9 cellular contexts compared by ENCODE assay signal in genomic region chr9:107213080-107213479, GRCh38.
A peak's percentile ranks its signal among the peaks of the same experiment; 100 is the strongest.
DNase-seq lines count a peak whose midpoint lies in the region; ATAC-seq and TF ChIP-seq lines count a peak whose summit lies in the region.
"Had no signal": no experiment of that assay in that cellular context is flagged by ENCODE, and none has a peak within 500 bp of the region (broad histone marks: within the 10 kb centered on the region; RNA-seq: fewer than 3 reads in every experiment).

No MANE protein-coding gene starts in this region.

- DNase-seq in HFFc6 (no peak), SK-N-SH (no peak), erythroblast (lab: John Stamatoyannopoulos, UW) (no peak), uterus (no peak), NCI-H1694 treated with DMSO at 0.1 percent for 48 hours (lab: John Stamatoyannopoulos, UW) (no peak)

- no peaks in the 10 kb centered on the region for H3K36me3 Mint-ChIP-seq in HFFc6 (ENCODE audit: low read depth)

- H3K27ac Mint-ChIP-seq in HFFc6: peak overlapping the region; percentile 92

- TF ChIP-seq RAD21 in SK-N-SH (IDR thresholded peaks at IDR 0.05; ENCODE audit: low read length): no peak

- H3K27ac ChIP-seq in SK-N-SH (ENCODE audit: low read depth in 2 of 2, low read length in 1 of 2): peak overlapping the region in 1 of 2 experiments; percentile 74; a peak in 2 of 4 replicates
- H3K27ac ChIP-seq in mesodermal cell (ENCODE audit: low read depth, low read length, severe bottlenecking): peak overlapping the region; percentile 95
- no peak overlapping the region for H3K27ac ChIP-seq in uterus
- H3K27ac ChIP-seq: parathyroid adenoma had no signal

- H3K36me3 ChIP-seq in SK-N-SH (replicated peaks in 1 of 2; ENCODE audit: control insufficient read depth in 1 of 2, insufficient read depth in 2 of 2, low read length in 1 of 2) (no peaks in the 10 kb centered on the region), mesodermal cell (ENCODE audit: control insufficient read depth, insufficient read depth, low read length) (no peaks in the 10 kb centered on the region), uterus (no peaks in the 10 kb centered on the region)

- H3K4me3 ChIP-seq in SK-N-SH (ENCODE audit: low read depth in 2 of 2, low read length in 1 of 2) (no peak overlapping the region), mesodermal cell (ENCODE audit: extremely low read depth, insufficient read depth, low read length, poor library complexity, severe bottlenecking) (no peak overlapping the region), uterus (no peak overlapping the region)

- 0 out of 2 replicates have a peak overlapping the region, but pooled peaks have one; percentile 34 for H3K4me2 ChIP-seq in SK-N-SH

- H3K9me2 ChIP-seq in SK-N-SH: no peaks in the 10 kb centered on the region

- CTCF ChIA-PET in SK-N-SH (lab: Yijun Ruan, JAX): interaction anchor here (1.0 kb wide), 1 partner anchor 16 kb away, joined by 3 read pairs; no protein-coding TSS in a partner anchor

- WGBS in SK-N-SH (ENCODE audit: low lambda C conversion rate): 94% methylated on average over 6 of the region's 6 CpGs
- 86% methylated on average over 1 of the region's 6 CpGs; no CpG with 5 or more reads in 1 of the 2 experiments for WGBS in mesodermal cell (ENCODE audit: insufficient coverage in 2 of 2), 2 experiments

- H3K4me3 Mint-ChIP-seq in HFFc6: peak overlapping the region; percentile 70; the same call in 1 of the 2 replicates

- TF ChIP-seq EP300 in SK-N-SH (IDR thresholded peaks at IDR 0.05; ENCODE audit: borderline replicate concordance in 1 of 2, low read depth in 1 of 2, low read length in 1 of 2): no peak

- H3K9me3 Mint-ChIP-seq in HFFc6: no peaks in the 10 kb centered on the region

- intact Hi-C loops in uterus (cut with DNase I; ENCODE audit: low total_unique reads): no loop called here

- no peaks in the 10 kb centered on the region for H3K27me3 ChIP-seq in SK-N-SH (ENCODE audit: insufficient read depth)
- no peaks in the 10 kb centered on the region for H3K27me3 ChIP-seq in uterus

- no peaks in the 10 kb centered on the region for H4K20me1 ChIP-seq in SK-N-SH (ENCODE audit: insufficient read depth)

- H3K9me3 ChIP-seq in SK-N-SH (no peaks in the 10 kb centered on the region), mesodermal cell (ENCODE audit: control insufficient read depth, low read length) (no peaks in the 10 kb centered on the region), uterus (no peaks in the 10 kb centered on the region)

- TF ChIP-seq CTCF in HFFc6 (IDR thresholded peaks at IDR 0.05) (no peak), SK-N-SH (IDR thresholded peaks at IDR 0.05) (no peak), uterus (IDR thresholded peaks at IDR 0.05) (no peak)

- peaks cover 44% of the 10 kb centered on the region for H3K4me1 Mint-ChIP-seq in HFFc6 (ENCODE audit: low read depth)

- H2AFZ ChIP-seq in SK-N-SH (ENCODE audit: low read depth): peak overlapping the region; percentile 66; the same call in 1 of the 2 replicates
- H2AFZ ChIP-seq: parathyroid adenoma had no signal

- no peak for TF ChIP-seq POLR2A in erythroblast (IDR thresholded peaks at IDR 0.05; ENCODE audit: low read length)
- TF ChIP-seq POLR2A in uterus (IDR thresholded peaks at IDR 0.05): no peak

- no peaks in the 10 kb centered on the region for H3K79me2 ChIP-seq in SK-N-SH (ENCODE audit: insufficient read depth)
- H3K79me2 ChIP-seq: parathyroid adenoma had no signal

- H3K9ac ChIP-seq in SK-N-SH: no peak overlapping the region
- H3K9ac ChIP-seq: parathyroid adenoma had no signal

- ATAC-seq in GM18858 (IDR thresholded peaks at IDR 0.05; ENCODE audit: unreplicated experiment): peak; percentile 25
- ATAC-seq in HG03457 (IDR thresholded peaks at IDR 0.05; ENCODE audit: unreplicated experiment): no peak

- H3K4me1 ChIP-seq in SK-N-SH (ENCODE audit: control insufficient read depth in 1 of 2, insufficient read depth in 2 of 2, low read depth in 1 of 2, low read length in 1 of 2) (peaks cover 0 to 13% of the 10 kb centered on the region in 2 experiments; a peak in 1 of 4 replicates), mesodermal cell (ENCODE audit: control insufficient read depth, insufficient read depth, low read length, poor library complexity, severe bottlenecking) (peaks cover 39% of the 10 kb centered on the region), uterus (no peaks in the 10 kb centered on the region)
- H3K4me1 ChIP-seq: parathyroid adenoma had no signal

- POLR2A ChIA-PET in SK-N-SH (lab: Yijun Ruan, JAX): no interaction called here

- no peaks in the 10 kb centered on the region; the same call in 1 of the 2 replicates for H3K27me3 Mint-ChIP-seq in HFFc6 (ENCODE audit: insufficient read depth)

- peaks cover 6% of the 10 kb centered on the region for H3F3A ChIP-seq in SK-N-SH (replicated peaks; ENCODE audit: insufficient read depth)

TF ChIP-seq in SK-N-SH, 30 proteins besides CTCF, POLR2A, EP300 and RAD21 (continues in another document):
- TF ChIP-seq PBX3 (IDR thresholded peaks at IDR 0.05): no peak
- TF ChIP-seq CHD2 (IDR thresholded peaks at IDR 0.05; ENCODE audit: low read length, partially characterized antibody): no peak
- TF ChIP-seq ZBTB33 (IDR thresholded peaks at IDR 0.05; ENCODE audit: borderline replicate concordance, low read depth): no peak
- TF ChIP-seq EZH2phosphoT487 (IDR thresholded peaks at IDR 0.05; ENCODE audit: borderline replicate concordance, low read depth): no peak
- no peak for TF ChIP-seq ELF1 (IDR thresholded peaks at IDR 0.05)
- no peak for TF ChIP-seq SMC3 (IDR thresholded peaks at IDR 0.05; ENCODE audit: low read depth, low read length)
- no peak for TF ChIP-seq MAX (IDR thresholded peaks at IDR 0.05; ENCODE audit: low read depth)
- no peak for TF ChIP-seq USF2 (IDR thresholded peaks at IDR 0.05; ENCODE audit: borderline replicate concordance, low read depth, low read length)
- no peak for TF ChIP-seq GATA2 (CRISPR knock-in tag; IDR thresholded peaks at IDR 0.05)
- TF ChIP-seq NRF1 (IDR thresholded peaks at IDR 0.05; ENCODE audit: low read depth, low read length): no peak
- TF ChIP-seq MEF2A (IDR thresholded peaks at IDR 0.05; ENCODE audit: borderline replicate concordance, low read depth): no peak
- TF ChIP-seq TCF12 (IDR thresholded peaks at IDR 0.05): no peak
- no peak for TF ChIP-seq JUND (IDR thresholded peaks at IDR 0.05)
- no peak for TF ChIP-seq RCOR1 (IDR thresholded peaks at IDR 0.05; ENCODE audit: low read length)
- TF ChIP-seq IRF3 (IDR thresholded peaks at IDR 0.05; ENCODE audit: low read depth, low read length): no peak
- TF ChIP-seq MXI1 (IDR thresholded peaks at IDR 0.05; ENCODE audit: low read depth, low read length): no peak
